In genomic region chr12:71465794-71466193, GRCh38 we compare ENCODE assay signal across 21 cellular contexts. TPM values are rescaled to one million over a fixed set of nuclear protein-coding genes. Genes with fewer than 3 reads are reported as not detected.
"Had no signal": no experiment of that assay in that cellular context is flagged by ENCODE, and none has a peak within 500 bp of the region (broad histone marks: within the 10 kb centered on the region; RNA-seq: fewer than 3 reads in every experiment).

No MANE protein-coding gene starts in this region.

- H3K4me3 ChIP-seq: coronary artery, gastroesophageal sphincter, left ventricle myocardium inferior, psoas muscle, right lobe of liver, tibial artery, uterus had no signal

- H3K9me3 Mint-ChIP-seq: activated CD4-positive, alpha-beta T cell treated with anti-CD3 and anti-CD28 coated beads, Interleukin-2, amount 10 ng/mL, durations not matched to agents 24 days and 14 days; activated T-helper 2 cell treated with anti-CD3 and anti-CD28 coated beads, Interferon-gamma antibody, Interleukin-2, Interleukin-4, amounts not matched to agents 10 μg/mL and 5 μg/mL and 100 μg/mL, durations not matched to agents 14 hours and 24 hours and 36 hours; natural killer cell treated with Interleukin-12 subunit alpha and Interleukin-12 subunit beta and Interleukin-15 and Interleukin-18, amount 100 ng/mL, for 72 hours; stimulated activated memory B cell treated with anti-CD40 and anti-IgM and Interleukin-4, amounts not matched to agents 10 μg/mL and 1 μg/mL and 100 μg/mL, for 72 hours; WTC11 had no signal

- FAIRE-seq: kidney had no signal

- H3K27me3 ChIP-seq: right lobe of liver, tibial artery, uterus had no signal

- H3K9me3 ChIP-seq: gastroesophageal sphincter, left ventricle myocardium inferior, psoas muscle, right lobe of liver, tibial artery, uterus had no signal

- H3K4me1 ChIP-seq: gastroesophageal sphincter, left ventricle myocardium inferior, psoas muscle, right lobe of liver, tibial artery, uterus had no signal

- H3K4me1 Mint-ChIP-seq: activated CD4-positive, alpha-beta T cell treated with anti-CD3 and anti-CD28 coated beads, Interleukin-2, amount 10 ng/mL, durations not matched to agents 24 days and 14 days; stimulated activated memory B cell treated with anti-CD40 and anti-IgM and Interleukin-4, amounts not matched to agents 10 μg/mL and 1 μg/mL and 100 μg/mL, for 72 hours had no signal

- H3K4me3 Mint-ChIP-seq: activated CD4-positive, alpha-beta T cell treated with anti-CD3 and anti-CD28 coated beads, Interleukin-2, amount 10 ng/mL, durations not matched to agents 24 days and 14 days; natural killer cell treated with Interleukin-12 subunit alpha and Interleukin-12 subunit beta and Interleukin-15 and Interleukin-18, amount 100 ng/mL, for 72 hours; stimulated activated memory B cell treated with anti-CD40 and anti-IgM and Interleukin-4, amounts not matched to agents 10 μg/mL and 1 μg/mL and 100 μg/mL, for 72 hours; WTC11 had no signal

- H3K27ac Mint-ChIP-seq: activated CD4-positive, alpha-beta T cell treated with anti-CD3 and anti-CD28 coated beads, Interleukin-2, amount 10 ng/mL, durations not matched to agents 24 days and 14 days; activated T-helper 2 cell treated with anti-CD3 and anti-CD28 coated beads, Interferon-gamma antibody, Interleukin-2, Interleukin-4, amounts not matched to agents 10 μg/mL and 5 μg/mL and 100 μg/mL, durations not matched to agents 14 hours and 24 hours and 36 hours; natural killer cell treated with Interleukin-12 subunit alpha and Interleukin-12 subunit beta and Interleukin-15 and Interleukin-18, amount 100 ng/mL, for 72 hours; stimulated activated memory B cell treated with anti-CD40 and anti-IgM and Interleukin-4, amounts not matched to agents 10 μg/mL and 1 μg/mL and 100 μg/mL, for 72 hours; WTC11 had no signal

- DNase-seq: activated CD4-positive, alpha-beta T cell treated with anti-CD3 and anti-CD28 coated beads, Interleukin-2, amount 10 ng/mL, durations not matched to agents 24 days and 14 days; activated CD8-positive, alpha-beta memory T cell treated with anti-CD3 and anti-CD28 coated beads for 24 hours; activated naive CD4-positive, alpha-beta T cell treated with anti-CD3 and anti-CD28 coated beads, Interleukin-2, amount 50 U/mL, for 16 hours; central memory CD4-positive, alpha-beta T cell; effector CD4-positive, alpha-beta T cell; kidney; left ventricle myocardium inferior; mesenchymal stem cell; occipital lobe; psoas muscle; right lobe of liver; stimulated activated CD4-positive, alpha-beta T cell treated with anti-CD3 and anti-CD28 coated beads, Interleukin-1b, Interleukin-23, amount 100 ng/mL, for 48 hours; tibial artery; uterus had no signal

- H3K27ac ChIP-seq: coronary artery, gastroesophageal sphincter, left ventricle myocardium inferior, psoas muscle, right lobe of liver, tibial artery, uterus had no signal

- H3K36me3 Mint-ChIP-seq: natural killer cell treated with Interleukin-12 subunit alpha and Interleukin-12 subunit beta and Interleukin-15 and Interleukin-18, amount 100 ng/mL, for 72 hours; stimulated activated memory B cell treated with anti-CD40 and anti-IgM and Interleukin-4, amounts not matched to agents 10 μg/mL and 1 μg/mL and 100 μg/mL, for 72 hours; WTC11 had no signal

- H3K36me3 ChIP-seq: gastroesophageal sphincter, left ventricle myocardium inferior, right lobe of liver, tibial artery, uterus had no signal

- ATAC-seq: gastroesophageal sphincter; natural killer cell treated with Interleukin-12 subunit alpha and Interleukin-12 subunit beta and Interleukin-15 and Interleukin-18, amount 100 ng/mL, for 72 hours; psoas muscle; right lobe of liver; stimulated activated memory B cell treated with anti-CD40 and anti-IgM and Interleukin-4, amounts not matched to agents 10 μg/mL and 1 μg/mL and 100 μg/mL, for 72 hours; WTC11 had no signal

RNA-seq across cellular contexts. Expression of gene LGR5, which starts 26.2 kb away (rescaled TPM):
- total RNA-seq: activated CD4-positive, alpha-beta T cell treated with anti-CD3 and anti-CD28 coated beads, Interleukin-2, amount 10 ng/mL, durations not matched to agents 24 days and 14 days; activated T-helper 2 cell treated with anti-CD3 and anti-CD28 coated beads, Interferon-gamma antibody, Interleukin-2, Interleukin-4, amounts not matched to agents 10 μg/mL and 5 μg/mL and 100 μg/mL, durations not matched to agents 14 hours and 24 hours and 36 hours; fibroblast of lung; left ventricle myocardium inferior; natural killer cell treated with Interleukin-12 subunit alpha and Interleukin-12 subunit beta and Interleukin-15 and Interleukin-18, amount 100 ng/mL, for 72 hours; occipital lobe had no signal
- polyA plus RNA-seq: fibroblast of lung had no signal
